Comparison of ENCODE assay signal across 8 cellular contexts in genomic region chr13:75715598-75716523, GRCh38.
A peak's percentile ranks its signal among the peaks of the same experiment; 100 is the strongest.
DNase-seq lines count a peak whose midpoint lies in the region; ATAC-seq, FAIRE-seq and TF ChIP-seq lines count a peak whose summit lies in the region.

No MANE protein-coding gene starts in this region.

- WGBS in SK-N-SH (ENCODE audit: low lambda C conversion rate) = 75% methylated on average over 6 of the region's 6 CpGs

- H3K27ac ChIP-seq in SK-N-SH (ENCODE audit: low read depth in 2 of 2, low read length in 1 of 2) (peak overlapping the region; percentile 58 to 94; a peak in 3 of 4 replicates), kidney (ENCODE audit: low read depth in 2 of 2, low read length in 2 of 2) (no peak overlapping the region)

- H3K9me3 ChIP-seq in SK-N-SH = no peaks in the 10 kb centered on the region
- H3K9me3 ChIP-seq in skeletal muscle satellite cell (replicated peaks; ENCODE audit: low read length) = no peaks in the 10 kb centered on the region
- no peaks in the 10 kb centered on the region for H3K9me3 ChIP-seq in kidney (ENCODE audit: control insufficient read depth in 1 of 2, low read length in 2 of 2)

- no peaks in the 10 kb centered on the region for H3K9me2 ChIP-seq in SK-N-SH

- no peak for TF ChIP-seq RAD21 in SK-N-SH (IDR thresholded peaks at IDR 0.05; ENCODE audit: low read length)

- H2AFZ ChIP-seq in SK-N-SH (ENCODE audit: low read depth) = no peak overlapping the region

- intact Hi-C loops in kidney (cut with DNase I) = no loop called here

- TF ChIP-seq CTCF in SK-N-SH (IDR thresholded peaks at IDR 0.05) (no peak), kidney (IDR thresholded peaks at IDR 0.05; ENCODE audit: borderline replicate concordance, extremely low read depth, insufficient read depth) (no peak)

- H3K9ac ChIP-seq in SK-N-SH (peak overlapping the region; percentile 8; the same call in 1 of the 2 replicates), skeletal muscle satellite cell (ENCODE audit: low read depth, low read length) (peak overlapping the region; percentile 8), kidney (ENCODE audit: low read length in 2 of 2) (no peak overlapping the region)

- H3K36me3 ChIP-seq in SK-N-SH (replicated peaks in 1 of 2; ENCODE audit: control insufficient read depth in 1 of 2, insufficient read depth in 2 of 2, low read length in 1 of 2) (peaks cover 14 to 40% of the 10 kb centered on the region in 2 experiments), skeletal muscle satellite cell (ENCODE audit: insufficient read depth, low read length) (peaks cover 47% of the 10 kb centered on the region), kidney (ENCODE audit: control insufficient read depth in 1 of 2, insufficient read depth in 2 of 2, low read length in 2 of 2) (peaks cover 0 to 4% of the 10 kb centered on the region in 2 donors)

- H4K20me1 ChIP-seq in SK-N-SH (ENCODE audit: insufficient read depth) = peaks cover 88% of the 10 kb centered on the region

- CTCF ChIA-PET in SK-N-SH (lab: Yijun Ruan, JAX) = interaction anchor here (1.0 to 2.8 kb wide), 3 partner anchors 10 to 154 kb away, joined by 4 to 19 read pairs (median 4); no protein-coding TSS in a partner anchor

- H3F3A ChIP-seq in SK-N-SH (replicated peaks; ENCODE audit: insufficient read depth) = peaks cover 39% of the 10 kb centered on the region

- H3K4me3 ChIP-seq in SK-N-SH (ENCODE audit: low read depth in 2 of 2, low read length in 1 of 2) = no peak overlapping the region; a peak in 1 of 4 replicates
- H3K4me3 ChIP-seq in skeletal muscle satellite cell (ENCODE audit: low read length) = no peak overlapping the region
- H3K4me3 ChIP-seq in kidney (ENCODE audit: low read length in 2 of 2) = no peak overlapping the region

- H3K4me1 ChIP-seq in SK-N-SH (ENCODE audit: control insufficient read depth in 1 of 2, insufficient read depth in 2 of 2, low read depth in 1 of 2, low read length in 1 of 2) (peaks cover 0 to 22% of the 10 kb centered on the region in 2 experiments; a peak in 3 of 4 replicates), skeletal muscle satellite cell (ENCODE audit: control insufficient read depth, insufficient read depth, low read length) (peaks cover 29% of the 10 kb centered on the region), kidney (ENCODE audit: control insufficient read depth in 1 of 2, insufficient read depth in 1 of 2, low read depth in 1 of 2, low read length in 2 of 2) (no peaks in the 10 kb centered on the region)

- ATAC-seq in HG02970 (IDR thresholded peaks at IDR 0.05; ENCODE audit: low FRiP score, unreplicated experiment) = peak; percentile 70

- peak overlapping the region; percentile 25; the same call in 1 of the 2 replicates for H3K4me2 ChIP-seq in SK-N-SH
- H3K4me2 ChIP-seq in skeletal muscle satellite cell (ENCODE audit: low read length) = peak overlapping the region; percentile 26

- peaks cover 95% of the 10 kb centered on the region for H3K79me2 ChIP-seq in SK-N-SH (ENCODE audit: insufficient read depth)

- no peaks in the 10 kb centered on the region for H3K27me3 ChIP-seq in SK-N-SH (ENCODE audit: insufficient read depth)
- no peaks in the 10 kb centered on the region for H3K27me3 ChIP-seq in skeletal muscle satellite cell (ENCODE audit: control insufficient read depth, insufficient read depth, low read length)

- peak; percentile 27 for DNase-seq in activated CD4-positive, alpha-beta T cell treated with anti-CD3 and anti-CD28 coated beads for 48 hours
- DNase-seq in activated CD4-positive, alpha-beta T cell treated with anti-CD3 and anti-CD28 coated beads, Interleukin-2, amount 50 U/mL, for 4 hours = no peak
- DNase-seq in SK-N-SH = no peak
- no peak for DNase-seq in DMS79 treated with DMSO at 0.1 percent for 48 hours (lab: John Stamatoyannopoulos, UW)
- no peak for DNase-seq in kidney
- DNase-seq in HTR-8/SVneo (ENCODE audit: insufficient read length, low spot score) = no peak

- POLR2A ChIA-PET in SK-N-SH (lab: Yijun Ruan, JAX) = no interaction called here

- no peak for TF ChIP-seq EP300 in SK-N-SH (IDR thresholded peaks at IDR 0.05; ENCODE audit: borderline replicate concordance in 1 of 2, low read depth in 1 of 2, low read length in 1 of 2)

- FAIRE-seq in kidney (lab: Jason Lieb, UNC) (no peak), HTR-8/SVneo (lab: Jason Lieb, UNC) (no peak)

TF ChIP-seq in SK-N-SH, 30 proteins besides CTCF, POLR2A, EP300 and RAD21:
- TF ChIP-seq NFIC (IDR thresholded peaks at IDR 0.05; ENCODE audit: borderline replicate concordance) (peak; percentile 63; the same call in 1 of the 2 replicates), GABPA (IDR thresholded peaks at IDR 0.05; ENCODE audit: low read depth) (no peak)

Comparison
In these comparisons a context has a peak if more than half of its experiments do, and no peak if none do; other contexts are left out.
1. H3K27ac ChIP-seq: peak in SK-N-SH (2 of 2); none in kidney (0 of 2).
2. H3K9ac ChIP-seq: peak in SK-N-SH (single experiment) and skeletal muscle satellite cell (single experiment); none in kidney (0 of 2).